ENCODE assay signal across 8 cellular contexts in the genomic region with DNA sequence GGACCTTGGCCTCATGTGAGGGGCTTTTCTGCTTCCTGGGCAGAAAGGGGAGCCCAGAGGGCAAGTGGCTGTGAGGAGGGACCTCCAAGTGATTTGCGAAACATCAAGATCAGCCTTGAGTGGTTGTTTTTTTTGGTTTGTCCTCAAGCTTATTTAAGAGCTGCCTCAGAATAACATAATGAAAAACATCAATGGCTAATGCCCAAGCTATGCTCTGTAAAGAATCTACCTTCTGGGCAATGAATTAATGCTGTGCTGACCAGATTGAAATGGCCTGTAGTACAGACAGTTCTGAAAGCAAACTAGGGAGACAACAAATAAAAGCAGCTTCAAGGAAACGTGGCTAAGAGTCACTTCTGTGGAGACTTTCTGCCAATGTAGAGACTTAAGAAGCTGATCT. TPM values are rescaled to one million over a fixed set of nuclear protein-coding genes. Genes with fewer than 3 reads are reported as not detected.
"Had no signal": no experiment of that assay in that cellular context is flagged by ENCODE, and none has a peak within 500 bp of the region (broad histone marks: within the 10 kb centered on the region; RNA-seq: fewer than 3 reads in every experiment).

No MANE protein-coding gene starts in this region.

- H3K4me3 ChIP-seq: GM23338 had no signal

- H3K9me3 Mint-ChIP-seq: GM23338, H9 had no signal

- H3K27ac ChIP-seq: HL-60, KMS-11 had no signal

- ATAC-seq: GM23338, HepG2 had no signal

- H3K4me3 Mint-ChIP-seq: GM23338, H9, IgD-negative memory B cell had no signal

- H3K4me2 ChIP-seq: GM23338, KMS-11 had no signal

- H3K4me1 Mint-ChIP-seq: IgD-negative memory B cell had no signal

- H3K9ac ChIP-seq: KMS-11 had no signal

- H3K27ac Mint-ChIP-seq: GM23338, IgD-negative memory B cell had no signal

- DNase-seq: H9, HCEC 1CT, KBM-7 had no signal

- H3K36me3 Mint-ChIP-seq: IgD-negative memory B cell had no signal

RNA-seq across cellular contexts. Expression of a gene that starts 8.3 kb away (rescaled TPM):
- total RNA-seq: HepG2 had no signal
